Comparison of ENCODE assay signal across 7 cellular contexts in the genomic region with DNA sequence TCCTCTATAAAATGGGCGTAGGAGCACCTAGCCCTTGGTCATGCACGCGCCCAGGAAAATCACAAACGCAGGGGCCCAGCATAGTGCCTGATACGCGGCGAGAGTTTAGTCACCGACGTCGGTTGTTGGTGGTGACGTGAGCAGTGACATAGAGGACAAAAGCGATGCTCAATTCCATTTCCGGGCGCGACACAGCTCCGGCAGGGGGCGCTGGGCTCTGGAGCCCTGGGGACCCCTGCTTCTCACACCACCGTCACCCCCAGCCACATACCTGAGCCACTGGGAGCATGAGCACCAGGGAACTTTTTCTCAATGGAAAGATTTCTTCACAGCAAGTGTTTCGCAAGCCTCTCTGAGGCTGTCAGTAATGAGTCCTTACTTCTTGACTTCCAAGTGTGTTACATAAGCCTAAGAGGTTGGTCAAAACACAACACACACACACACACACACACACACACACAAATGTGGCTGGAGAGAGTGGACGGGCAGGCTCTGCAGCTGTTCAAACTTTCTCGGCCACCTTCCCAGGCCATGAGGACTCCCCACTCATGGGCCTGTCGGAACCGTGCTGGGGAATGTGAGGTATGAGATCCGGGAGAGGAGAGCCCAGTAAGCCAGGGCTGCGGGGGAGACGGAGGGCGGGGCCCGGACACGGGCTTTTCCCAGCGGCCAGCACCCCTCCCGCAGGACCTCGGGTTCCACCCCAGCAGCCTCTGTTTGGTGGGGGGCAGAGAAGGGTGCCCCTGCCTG. TPM values are rescaled to one million over a fixed set of nuclear protein-coding genes. Genes with fewer than 3 reads are reported as not detected.
A peak's percentile ranks its signal among the peaks of the same experiment; 100 is the strongest.
DNase-seq lines count a peak whose midpoint lies in the region; ATAC-seq and TF ChIP-seq lines count a peak whose summit lies in the region.

No MANE protein-coding gene starts in this region.

- H3K4me1 ChIP-seq in mammary epithelial cell (ENCODE audit: insufficient read depth, low read length) (peaks cover 43% of the 10 kb centered on the region), thoracic aorta (ENCODE audit: control insufficient read depth in 1 of 2, low read depth in 2 of 2) (peaks cover 15 to 35% of the 10 kb centered on the region in 2 donors)

- H3K4me3 ChIP-seq in mammary epithelial cell (replicated peaks in 1 of 3; ENCODE audit: insufficient read depth in 1 of 3, low read depth in 2 of 3, low read length in 3 of 3) (no peak overlapping the region), thoracic aorta (no peak overlapping the region)

- TF ChIP-seq CTCF in mammary epithelial cell (conservative IDR thresholded peaks at IDR 0.05 in 1 of 2, IDR thresholded peaks at IDR 0.05 in 1 of 2; ENCODE audit: extremely low read depth in 1 of 2, insufficient read depth in 1 of 2, low read depth in 1 of 2, low read length in 2 of 2) (peak; percentile 10 to 41), thoracic aorta (IDR thresholded peaks at IDR 0.05) (no peak)

- peak overlapping the region; percentile 75 for H2AFZ ChIP-seq in mammary epithelial cell (ENCODE audit: low read depth, low read length)

- no peak overlapping the region for H3K27ac ChIP-seq in mammary epithelial cell (ENCODE audit: insufficient read depth, low read depth, low read length)
- H3K27ac ChIP-seq in thoracic aorta = peak overlapping the region in 1 of 2 donors; percentile 65

- ATAC-seq in left lobe of liver = peak; percentile 18
- ATAC-seq in thoracic aorta (ENCODE audit: insufficient number of reproducible peaks, low FRiP score, low read depth) = peak; percentile 8
- ATAC-seq in GM19324 (IDR thresholded peaks at IDR 0.05; ENCODE audit: low FRiP score, unreplicated experiment) = no peak

- H3K9ac ChIP-seq in mammary epithelial cell (ENCODE audit: insufficient read depth, low read length) = no peak overlapping the region

- H3K4me2 ChIP-seq in mammary epithelial cell (ENCODE audit: insufficient read depth, low read depth, low read length) = peak overlapping the region; percentile 90

- in situ Hi-C loops in mammary epithelial cell (cut with MboI; ENCODE audit: low sequenced_read_pairs in 2 of 2) = loop anchor here in 1 of 2 donors (25.0 kb wide), 2 partner anchors 193 to 332 kb away; partner anchors contain the start of gene CCND1

- DNase-seq in M059J (ENCODE audit: low read depth) (peak; percentile 44), mammary epithelial cell (peak; percentile 90), left lobe of liver (ENCODE audit: low spot score) (no peak), thoracic aorta (ENCODE audit: low spot score) (peak; percentile 10), NCI-H1417 (lab: John Stamatoyannopoulos, UW) (no peak), SK-N-DZ (ENCODE audit: low spot score) (no peak)

- H3K36me3 ChIP-seq in mammary epithelial cell (ENCODE audit: insufficient read depth, low read length) (no peaks in the 10 kb centered on the region), thoracic aorta (no peaks in the 10 kb centered on the region)

- no TSS peak for BruUV-seq in mammary epithelial cell (replicated peaks; lab: Mats Ljungman, UMichigan)

- CTCF ChIA-PET in mammary epithelial cell (lab: Charles Lee; ENCODE audit: low non-redundant PET) = no interaction called here

- no peaks in the 10 kb centered on the region for H4K20me1 ChIP-seq in mammary epithelial cell (ENCODE audit: insufficient read depth, low read length)

- intact Hi-C loops in mammary epithelial cell (cut with micrococcal nuclease) = loop anchor here (5.0 kb wide), 1 partner anchor 78 kb away; no protein-coding TSS in a partner anchor

- no peaks in the 10 kb centered on the region for H3K79me2 ChIP-seq in mammary epithelial cell (ENCODE audit: insufficient read depth, low read length)

- 33% methylated on average over 21 of the region's 32 CpGs for WGBS in mammary epithelial cell (ENCODE audit: low coverage, missing lambda C conversion rate)

- dilution Hi-C loops in mammary epithelial cell (cut with HindIII; ENCODE audit: low sequenced_read_pairs) = loop anchor here (5.0 kb wide), 4 partner anchors 57 to 213 kb away; no protein-coding TSS in a partner anchor

- no peaks in the 10 kb centered on the region for H3K27me3 ChIP-seq in mammary epithelial cell (ENCODE audit: insufficient read depth, low read length)
- no peaks in the 10 kb centered on the region for H3K27me3 ChIP-seq in thoracic aorta (replicated peaks; ENCODE audit: insufficient read depth)

- no peaks in the 10 kb centered on the region for H3K9me3 ChIP-seq in mammary epithelial cell (replicated peaks; ENCODE audit: insufficient read depth, low read length)
- no peaks in the 10 kb centered on the region for H3K9me3 ChIP-seq in thoracic aorta

RNA-seq across cellular contexts. Expression of gene LINC01488, which starts 36.9 kb away (rescaled TPM):
- total RNA-seq in M059J (2014; rRNA removed; shearing (Covaris generic)) = not detected in 2 replicates
- not detected for total RNA-seq in mammary epithelial cell
- not detected for polyA plus RNA-seq in mammary epithelial cell
- 0.16 TPM for polyA minus RNA-seq in mammary epithelial cell
- total RNA-seq in left lobe of liver = 27.5 TPM
- total RNA-seq in thoracic aorta = not detected
- polyA plus RNA-seq in SK-N-DZ (2014; cell fraction: cytosol; rRNA removed) = not detected in 2 replicates
- 0.27 TPM in 1 of 2 replicates, not detected in the other for polyA plus RNA-seq in SK-N-DZ (2014; cell fraction: nucleus; rRNA removed)

Comparison
In these comparisons a context has a peak if more than half of its experiments do, and no peak if none do; other contexts are left out.
1. DNase-seq: peak in M059J (single experiment), mammary epithelial cell (single experiment) and thoracic aorta (single experiment); none in left lobe of liver (single experiment), NCI-H1417 (0 of 3) and SK-N-DZ (single experiment).
2. RNA of gene LINC01488, which starts 36.9 kb away (total RNA-seq): 27.5 TPM in left lobe of liver (single experiment); not detected in M059J, not detected in mammary epithelial cell and not detected in thoracic aorta; every median in the first group is over 10 times any median in the second.